ENCODE assay signal across 1 cellular context in the genomic region with DNA sequence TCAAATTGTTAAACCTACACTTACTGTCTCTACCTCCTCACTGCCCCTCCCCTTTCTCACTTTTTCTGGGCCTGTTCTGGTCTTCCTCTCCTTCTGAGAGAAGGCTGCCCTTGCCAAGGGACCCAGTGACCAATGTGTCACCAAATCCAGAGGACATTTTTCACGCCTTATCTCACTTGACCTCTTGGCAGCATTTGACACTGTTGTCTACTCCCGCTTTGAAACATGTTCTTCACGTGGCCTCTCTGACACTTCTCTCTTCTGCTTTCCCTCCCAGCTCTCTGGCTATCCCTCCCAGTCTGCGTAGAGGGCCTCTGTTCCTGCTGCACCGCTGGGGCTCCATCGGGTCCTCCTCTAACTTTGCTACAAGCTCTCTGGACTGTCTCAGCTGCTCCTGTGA.
A peak's percentile ranks its signal among the peaks of the same experiment; 100 is the strongest.
TF ChIP-seq lines count a peak whose summit lies in the region.

No MANE protein-coding gene starts in this region.

TF ChIP-seq in K562, 482 proteins besides CTCF, POLR2A, EP300 and RAD21 (continued from another document and continues in another):
- TF ChIP-seq, protein P1, sequence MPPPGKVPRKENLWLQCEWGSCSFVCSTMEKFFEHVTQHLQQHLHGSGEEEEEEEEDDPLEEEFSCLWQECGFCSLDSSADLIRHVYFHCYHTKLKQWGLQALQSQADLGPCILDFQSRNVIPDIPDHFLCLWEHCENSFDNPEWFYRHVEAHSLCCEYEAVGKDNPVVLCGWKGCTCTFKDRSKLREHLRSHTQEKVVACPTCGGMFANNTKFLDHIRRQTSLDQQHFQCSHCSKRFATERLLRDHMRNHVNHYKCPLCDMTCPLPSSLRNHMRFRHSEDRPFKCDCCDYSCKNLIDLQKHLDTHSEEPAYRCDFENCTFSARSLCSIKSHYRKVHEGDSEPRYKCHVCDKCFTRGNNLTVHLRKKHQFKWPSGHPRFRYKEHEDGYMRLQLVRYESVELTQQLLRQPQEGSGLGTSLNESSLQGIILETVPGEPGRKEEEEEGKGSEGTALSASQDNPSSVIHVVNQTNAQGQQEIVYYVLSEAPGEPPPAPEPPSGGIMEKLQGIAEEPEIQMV (tag; conservative IDR thresholded peaks at IDR 0.05; ENCODE audit: low read depth) = 0 out of 2 replicates have a peak, but pooled peaks have one; percentile 32
- TF ChIP-seq, protein P2, sequence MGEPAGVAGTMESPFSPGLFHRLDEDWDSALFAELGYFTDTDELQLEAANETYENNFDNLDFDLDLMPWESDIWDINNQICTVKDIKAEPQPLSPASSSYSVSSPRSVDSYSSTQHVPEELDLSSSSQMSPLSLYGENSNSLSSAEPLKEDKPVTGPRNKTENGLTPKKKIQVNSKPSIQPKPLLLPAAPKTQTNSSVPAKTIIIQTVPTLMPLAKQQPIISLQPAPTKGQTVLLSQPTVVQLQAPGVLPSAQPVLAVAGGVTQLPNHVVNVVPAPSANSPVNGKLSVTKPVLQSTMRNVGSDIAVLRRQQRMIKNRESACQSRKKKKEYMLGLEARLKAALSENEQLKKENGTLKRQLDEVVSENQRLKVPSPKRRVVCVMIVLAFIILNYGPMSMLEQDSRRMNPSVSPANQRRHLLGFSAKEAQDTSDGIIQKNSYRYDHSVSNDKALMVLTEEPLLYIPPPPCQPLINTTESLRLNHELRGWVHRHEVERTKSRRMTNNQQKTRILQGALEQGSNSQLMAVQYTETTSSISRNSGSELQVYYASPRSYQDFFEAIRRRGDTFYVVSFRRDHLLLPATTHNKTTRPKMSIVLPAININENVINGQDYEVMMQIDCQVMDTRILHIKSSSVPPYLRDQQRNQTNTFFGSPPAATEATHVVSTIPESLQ (CRISPR knock-in tag; IDR thresholded peaks at IDR 0.05) = peak; percentile 83; the same call in 1 of the 2 replicates
- TF ChIP-seq BHLHE40 (IDR thresholded peaks at IDR 0.05; ENCODE audit: low read length) (peak; percentile 88), NFIX (CRISPR knock-in tag; IDR thresholded peaks at IDR 0.05; ENCODE audit: low read depth) (no peak), HSF4 (CRISPR knock-in tag; IDR thresholded peaks at IDR 0.05; ENCODE audit: borderline replicate concordance) (no peak), ATF7 (IDR thresholded peaks at IDR 0.05) (0 out of 2 replicates have a peak, but pooled peaks have one; percentile 6), MEIS2 (IDR thresholded peaks at IDR 0.05; ENCODE audit: partially characterized antibody) (peak; percentile 88), ZNF707 (CRISPR knock-in tag; conservative IDR thresholded peaks at IDR 0.05) (no peak), JUN (IDR thresholded peaks at IDR 0.05; ENCODE audit: borderline replicate concordance, low read depth, low read length) (peak; percentile 10; the same call in 1 of the 2 replicates), JUN (CRISPR knock-in tag; IDR thresholded peaks at IDR 0.05; ENCODE audit: borderline replicate concordance) (no peak), L3MBTL2 (IDR thresholded peaks at IDR 0.05) (peak; percentile 99), HDAC2 (IDR thresholded peaks at IDR 0.05) (peak; percentile 55), SRF (CRISPR knock-in tag; IDR thresholded peaks at IDR 0.05) (0 out of 4 replicates have a peak, but pooled peaks of 1 of the 2 experiments have one; percentile 26), CTBP1 (IDR thresholded peaks at IDR 0.05; ENCODE audit: borderline replicate concordance) (0 out of 2 replicates have a peak, but pooled peaks have one; percentile 28), NR2F6 (CRISPR knock-in tag; IDR thresholded peaks at IDR 0.05) (0 out of 2 replicates have a peak, but pooled peaks have one; percentile 55), ZNF584 (CRISPR knock-in tag; IDR thresholded peaks at IDR 0.05; ENCODE audit: low read depth) (no peak), BACH1 (tag; IDR thresholded peaks at IDR 0.05) (0 out of 2 replicates have a peak, but pooled peaks have one; percentile 42), TCFL5 (CRISPR knock-in tag; conservative IDR thresholded peaks at IDR 0.05) (no peak), RBBP5 (IDR thresholded peaks at IDR 0.05; ENCODE audit: borderline replicate concordance, insufficient read depth, low read length, poor library complexity, severe bottlenecking) (no peak), ZNF431 (CRISPR knock-in tag; IDR thresholded peaks at IDR 0.05) (no peak), ZNF780A (CRISPR knock-in tag; IDR thresholded peaks at IDR 0.05) (no peak), MTA1 (IDR thresholded peaks at IDR 0.05; ENCODE audit: borderline replicate concordance) (0 out of 2 replicates have a peak, but pooled peaks have one; percentile 16), ARID1B (IDR thresholded peaks at IDR 0.05) (peak; percentile 63), HDAC1 (IDR thresholded peaks at IDR 0.05) (peak in 1 of 2 experiments; percentile 84; a peak in 2 of 4 replicates), CXXC5 (CRISPR knock-in tag; IDR thresholded peaks at IDR 0.05) (peak; percentile 62), KLF6 (CRISPR knock-in tag; IDR thresholded peaks at IDR 0.05; ENCODE audit: borderline replicate concordance) (no peak), PTRF (tag; IDR thresholded peaks at IDR 0.05) (peak; percentile 60; the same call in 1 of the 2 replicates), NFIC (IDR thresholded peaks at IDR 0.05) (peak; percentile 42), ZNF507 (tag; conservative IDR thresholded peaks at IDR 0.05) (no peak), ZNF561 (CRISPR knock-in tag; conservative IDR thresholded peaks at IDR 0.05) (no peak)
- TF ChIP-seq, protein P3, sequence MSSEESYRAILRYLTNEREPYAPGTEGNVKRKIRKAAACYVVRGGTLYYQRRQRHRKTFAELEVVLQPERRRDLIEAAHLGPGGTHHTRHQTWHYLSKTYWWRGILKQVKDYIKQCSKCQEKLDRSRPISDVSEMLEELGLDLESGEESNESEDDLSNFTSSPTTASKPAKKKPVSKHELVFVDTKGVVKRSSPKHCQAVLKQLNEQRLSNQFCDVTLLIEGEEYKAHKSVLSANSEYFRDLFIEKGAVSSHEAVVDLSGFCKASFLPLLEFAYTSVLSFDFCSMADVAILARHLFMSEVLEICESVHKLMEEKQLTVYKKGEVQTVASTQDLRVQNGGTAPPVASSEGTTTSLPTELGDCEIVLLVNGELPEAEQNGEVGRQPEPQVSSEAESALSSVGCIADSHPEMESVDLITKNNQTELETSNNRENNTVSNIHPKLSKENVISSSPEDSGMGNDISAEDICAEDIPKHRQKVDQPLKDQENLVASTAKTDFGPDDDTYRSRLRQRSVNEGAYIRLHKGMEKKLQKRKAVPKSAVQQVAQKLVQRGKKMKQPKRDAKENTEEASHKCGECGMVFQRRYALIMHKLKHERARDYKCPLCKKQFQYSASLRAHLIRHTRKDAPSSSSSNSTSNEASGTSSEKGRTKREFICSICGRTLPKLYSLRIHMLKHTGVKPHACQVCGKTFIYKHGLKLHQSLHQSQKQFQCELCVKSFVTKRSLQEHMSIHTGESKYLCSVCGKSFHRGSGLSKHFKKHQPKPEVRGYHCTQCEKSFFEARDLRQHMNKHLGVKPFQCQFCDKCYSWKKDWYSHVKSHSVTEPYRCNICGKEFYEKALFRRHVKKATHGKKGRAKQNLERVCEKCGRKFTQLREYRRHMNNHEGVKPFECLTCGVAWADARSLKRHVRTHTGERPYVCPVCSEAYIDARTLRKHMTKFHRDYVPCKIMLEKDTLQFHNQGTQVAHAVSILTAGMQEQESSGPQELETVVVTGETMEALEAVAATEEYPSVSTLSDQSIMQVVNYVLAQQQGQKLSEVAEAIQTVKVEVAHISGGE (CRISPR knock-in tag; IDR thresholded peaks at IDR 0.05) = no peak
- TF ChIP-seq, protein P4, sequence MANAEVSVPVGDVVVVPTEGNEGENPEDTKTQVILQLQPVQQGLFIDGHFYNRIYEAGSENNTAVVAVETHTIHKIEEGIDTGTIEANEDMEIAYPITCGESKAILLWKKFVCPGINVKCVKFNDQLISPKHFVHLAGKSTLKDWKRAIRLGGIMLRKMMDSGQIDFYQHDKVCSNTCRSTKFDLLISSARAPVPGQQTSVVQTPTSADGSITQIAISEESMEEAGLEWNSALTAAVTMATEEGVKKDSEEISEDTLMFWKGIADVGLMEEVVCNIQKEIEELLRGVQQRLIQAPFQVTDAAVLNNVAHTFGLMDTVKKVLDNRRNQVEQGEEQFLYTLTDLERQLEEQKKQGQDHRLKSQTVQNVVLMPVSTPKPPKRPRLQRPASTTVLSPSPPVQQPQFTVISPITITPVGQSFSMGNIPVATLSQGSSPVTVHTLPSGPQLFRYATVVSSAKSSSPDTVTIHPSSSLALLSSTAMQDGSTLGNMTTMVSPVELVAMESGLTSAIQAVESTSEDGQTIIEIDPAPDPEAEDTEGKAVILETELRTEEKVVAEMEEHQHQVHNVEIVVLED (CRISPR knock-in tag; IDR thresholded peaks at IDR 0.05) = 0 out of 2 replicates have a peak, but pooled peaks have one; percentile 41
- TF ChIP-seq, protein P5, sequence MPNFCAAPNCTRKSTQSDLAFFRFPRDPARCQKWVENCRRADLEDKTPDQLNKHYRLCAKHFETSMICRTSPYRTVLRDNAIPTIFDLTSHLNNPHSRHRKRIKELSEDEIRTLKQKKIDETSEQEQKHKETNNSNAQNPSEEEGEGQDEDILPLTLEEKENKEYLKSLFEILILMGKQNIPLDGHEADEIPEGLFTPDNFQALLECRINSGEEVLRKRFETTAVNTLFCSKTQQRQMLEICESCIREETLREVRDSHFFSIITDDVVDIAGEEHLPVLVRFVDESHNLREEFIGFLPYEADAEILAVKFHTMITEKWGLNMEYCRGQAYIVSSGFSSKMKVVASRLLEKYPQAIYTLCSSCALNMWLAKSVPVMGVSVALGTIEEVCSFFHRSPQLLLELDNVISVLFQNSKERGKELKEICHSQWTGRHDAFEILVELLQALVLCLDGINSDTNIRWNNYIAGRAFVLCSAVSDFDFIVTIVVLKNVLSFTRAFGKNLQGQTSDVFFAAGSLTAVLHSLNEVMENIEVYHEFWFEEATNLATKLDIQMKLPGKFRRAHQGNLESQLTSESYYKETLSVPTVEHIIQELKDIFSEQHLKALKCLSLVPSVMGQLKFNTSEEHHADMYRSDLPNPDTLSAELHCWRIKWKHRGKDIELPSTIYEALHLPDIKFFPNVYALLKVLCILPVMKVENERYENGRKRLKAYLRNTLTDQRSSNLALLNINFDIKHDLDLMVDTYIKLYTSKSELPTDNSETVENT (CRISPR knock-in tag; IDR thresholded peaks at IDR 0.05) = no peak
- TF ChIP-seq, protein P6, sequence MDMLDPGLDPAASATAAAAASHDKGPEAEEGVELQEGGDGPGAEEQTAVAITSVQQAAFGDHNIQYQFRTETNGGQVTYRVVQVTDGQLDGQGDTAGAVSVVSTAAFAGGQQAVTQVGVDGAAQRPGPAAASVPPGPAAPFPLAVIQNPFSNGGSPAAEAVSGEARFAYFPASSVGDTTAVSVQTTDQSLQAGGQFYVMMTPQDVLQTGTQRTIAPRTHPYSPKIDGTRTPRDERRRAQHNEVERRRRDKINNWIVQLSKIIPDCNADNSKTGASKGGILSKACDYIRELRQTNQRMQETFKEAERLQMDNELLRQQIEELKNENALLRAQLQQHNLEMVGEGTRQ (CRISPR knock-in tag; IDR thresholded peaks at IDR 0.05) = peak; percentile 53
- TF ChIP-seq, protein P7, sequence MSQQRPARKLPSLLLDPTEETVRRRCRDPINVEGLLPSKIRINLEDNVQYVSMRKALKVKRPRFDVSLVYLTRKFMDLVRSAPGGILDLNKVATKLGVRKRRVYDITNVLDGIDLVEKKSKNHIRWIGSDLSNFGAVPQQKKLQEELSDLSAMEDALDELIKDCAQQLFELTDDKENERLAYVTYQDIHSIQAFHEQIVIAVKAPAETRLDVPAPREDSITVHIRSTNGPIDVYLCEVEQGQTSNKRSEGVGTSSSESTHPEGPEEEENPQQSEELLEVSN (IDR thresholded peaks at IDR 0.05; ENCODE audit: borderline replicate concordance in 1 of 2, extremely low read depth in 1 of 2, insufficient read depth in 1 of 2, insufficient read length in 1 of 2, low read depth in 1 of 2, low read length in 1 of 2, poor library complexity in 1 of 2, severe bottlenecking in 1 of 2) = peak; percentile 94 to 97
- TF ChIP-seq, protein P8, sequence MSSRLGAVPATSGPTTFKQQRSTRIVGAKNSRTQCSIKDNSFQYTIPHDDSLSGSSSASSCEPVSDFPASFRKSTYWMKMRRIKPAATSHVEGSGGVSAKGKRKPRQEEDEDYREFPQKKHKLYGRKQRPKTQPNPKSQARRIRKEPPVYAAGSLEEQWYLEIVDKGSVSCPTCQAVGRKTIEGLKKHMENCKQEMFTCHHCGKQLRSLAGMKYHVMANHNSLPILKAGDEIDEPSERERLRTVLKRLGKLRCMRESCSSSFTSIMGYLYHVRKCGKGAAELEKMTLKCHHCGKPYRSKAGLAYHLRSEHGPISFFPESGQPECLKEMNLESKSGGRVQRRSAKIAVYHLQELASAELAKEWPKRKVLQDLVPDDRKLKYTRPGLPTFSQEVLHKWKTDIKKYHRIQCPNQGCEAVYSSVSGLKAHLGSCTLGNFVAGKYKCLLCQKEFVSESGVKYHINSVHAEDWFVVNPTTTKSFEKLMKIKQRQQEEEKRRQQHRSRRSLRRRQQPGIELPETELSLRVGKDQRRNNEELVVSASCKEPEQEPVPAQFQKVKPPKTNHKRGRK (tag; IDR thresholded peaks at IDR 0.05) = no peak
- TF ChIP-seq, protein P9, sequence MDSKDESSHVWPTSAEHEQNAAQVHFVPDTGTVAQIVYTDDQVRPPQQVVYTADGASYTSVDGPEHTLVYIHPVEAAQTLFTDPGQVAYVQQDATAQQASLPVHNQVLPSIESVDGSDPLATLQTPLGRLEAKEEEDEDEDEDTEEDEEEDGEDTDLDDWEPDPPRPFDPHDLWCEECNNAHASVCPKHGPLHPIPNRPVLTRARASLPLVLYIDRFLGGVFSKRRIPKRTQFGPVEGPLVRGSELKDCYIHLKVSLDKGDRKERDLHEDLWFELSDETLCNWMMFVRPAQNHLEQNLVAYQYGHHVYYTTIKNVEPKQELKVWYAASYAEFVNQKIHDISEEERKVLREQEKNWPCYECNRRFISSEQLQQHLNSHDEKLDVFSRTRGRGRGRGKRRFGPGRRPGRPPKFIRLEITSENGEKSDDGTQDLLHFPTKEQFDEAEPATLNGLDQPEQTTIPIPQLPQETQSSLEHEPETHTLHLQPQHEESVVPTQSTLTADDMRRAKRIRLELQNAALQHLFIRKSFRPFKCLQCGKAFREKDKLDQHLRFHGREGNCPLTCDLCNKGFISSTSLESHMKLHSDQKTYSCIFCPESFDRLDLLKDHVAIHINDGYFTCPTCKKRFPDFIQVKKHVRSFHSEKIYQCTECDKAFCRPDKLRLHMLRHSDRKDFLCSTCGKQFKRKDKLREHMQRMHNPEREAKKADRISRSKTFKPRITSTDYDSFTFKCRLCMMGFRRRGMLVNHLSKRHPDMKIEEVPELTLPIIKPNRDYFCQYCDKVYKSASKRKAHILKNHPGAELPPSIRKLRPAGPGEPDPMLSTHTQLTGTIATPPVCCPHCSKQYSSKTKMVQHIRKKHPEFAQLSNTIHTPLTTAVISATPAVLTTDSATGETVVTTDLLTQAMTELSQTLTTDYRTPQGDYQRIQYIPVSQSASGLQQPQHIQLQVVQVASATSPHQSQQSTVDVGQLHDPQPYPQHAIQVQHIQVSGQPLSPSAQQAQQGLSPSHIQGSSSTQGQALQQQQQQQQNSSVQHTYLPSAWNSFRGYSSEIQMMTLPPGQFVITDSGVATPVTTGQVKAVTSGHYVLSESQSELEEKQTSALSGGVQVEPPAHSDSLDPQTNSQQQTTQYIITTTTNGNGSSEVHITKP (IDR thresholded peaks at IDR 0.05; ENCODE audit: partially characterized antibody) = no peak
- TF ChIP-seq, protein P10, sequence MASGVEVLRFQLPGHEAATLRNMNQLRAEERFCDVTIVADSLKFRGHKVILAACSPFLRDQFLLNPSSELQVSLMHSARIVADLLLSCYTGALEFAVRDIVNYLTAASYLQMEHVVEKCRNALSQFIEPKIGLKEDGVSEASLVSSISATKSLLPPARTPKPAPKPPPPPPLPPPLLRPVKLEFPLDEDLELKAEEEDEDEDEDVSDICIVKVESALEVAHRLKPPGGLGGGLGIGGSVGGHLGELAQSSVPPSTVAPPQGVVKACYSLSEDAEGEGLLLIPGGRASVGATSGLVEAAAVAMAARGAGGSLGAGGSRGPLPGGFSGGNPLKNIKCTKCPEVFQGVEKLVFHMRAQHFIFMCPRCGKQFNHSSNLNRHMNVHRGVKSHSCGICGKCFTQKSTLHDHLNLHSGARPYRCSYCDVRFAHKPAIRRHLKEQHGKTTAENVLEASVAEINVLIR (CRISPR knock-in tag; IDR thresholded peaks at IDR 0.05) = no peak
